Comparison of ENCODE assay signal across 8 cellular contexts in genomic region chr14:102510616-102511520, GRCh38. TPM values are rescaled to one million over a fixed set of nuclear protein-coding genes. Genes with fewer than 3 reads are reported as not detected.
A peak's percentile ranks its signal among the peaks of the same experiment; 100 is the strongest.
DNase-seq lines count a peak whose midpoint lies in the region; ATAC-seq, FAIRE-seq and TF ChIP-seq lines count a peak whose summit lies in the region.

No MANE protein-coding gene starts in this region.

- H3K9me3 Mint-ChIP-seq in GM23338, result no peaks in the 10 kb centered on the region
- H3K9me3 Mint-ChIP-seq in neural crest cell, result no peaks in the 10 kb centered on the region

- no peaks in the 10 kb centered on the region for H3K36me3 ChIP-seq in GM23338 (ENCODE audit: insufficient read depth)

- H3K27me3 Mint-ChIP-seq in GM23338 (ENCODE audit: insufficient read depth, low read depth, poor library complexity) (peaks cover 17% of the 10 kb centered on the region), neural crest cell (ENCODE audit: low read depth) (no peaks in the 10 kb centered on the region)

- no peak for TF ChIP-seq POLR2A in GM12892 (IDR thresholded peaks at IDR 0.05; ENCODE audit: low read depth, low read length)

- H3K4me1 ChIP-seq in GM23338 (ENCODE audit: insufficient read depth), result no peaks in the 10 kb centered on the region; the same call in 1 of the 2 replicates

- H3K27ac ChIP-seq in GM23338 (ENCODE audit: low read depth) (no peak overlapping the region; the same call in 1 of the 2 replicates), RWPE1 (peak overlapping the region; percentile 100)

- no peak overlapping the region for H3K27ac Mint-ChIP-seq in GM23338
- H3K27ac Mint-ChIP-seq in neural crest cell (ENCODE audit: unreplicated experiment), result peak overlapping the region; percentile 57

- H3K79me2 ChIP-seq in GM23338 (replicated peaks; ENCODE audit: insufficient read depth), result no peaks in the 10 kb centered on the region

- H3K36me3 Mint-ChIP-seq in GM23338 (ENCODE audit: low read depth) (peaks cover 3% of the 10 kb centered on the region; the same call in 1 of the 3 replicates), neural crest cell (ENCODE audit: low read depth) (peaks cover 3% of the 10 kb centered on the region)

- H3K4me1 Mint-ChIP-seq in GM23338 (peaks cover 17% of the 10 kb centered on the region), neural crest cell (peaks cover 36% of the 10 kb centered on the region)

- H3F3A ChIP-seq in GM23338 (replicated peaks; ENCODE audit: low read depth), result peaks cover 11% of the 10 kb centered on the region

- POLR2A ChIA-PET in RWPE1 (lab: Yijun Ruan, JAX; ENCODE audit: low non-redundant PET), result interaction anchor here (0.6 kb wide), 2 partner anchors 83 to 119 kb away, joined by 3 to 4 read pairs; no protein-coding TSS in a partner anchor

- TF ChIP-seq CTCF in GM23338 (conservative IDR thresholded peaks at IDR 0.05; ENCODE audit: low read depth in 2 of 2) (no peak), RWPE1 (conservative IDR thresholded peaks at IDR 0.05; ENCODE audit: low read depth) (no peak), neural crest cell (conservative IDR thresholded peaks at IDR 0.05) (no peak)

- peak overlapping the region; percentile 81 for H3K4me3 ChIP-seq in GM23338

- H3K4me2 ChIP-seq in GM23338, result peak overlapping the region; percentile 83

- peak overlapping the region; percentile 95 for H2AFZ ChIP-seq in GM23338

- no peaks in the 10 kb centered on the region for H3K9me2 ChIP-seq in GM23338 (ENCODE audit: insufficient read depth)

- H3K4me3 Mint-ChIP-seq in GM23338 (peak overlapping the region; percentile 89), neural crest cell (peak overlapping the region; percentile 87)

- peaks cover 11% of the 10 kb centered on the region; the same call in 1 of the 2 replicates for H3K27me3 ChIP-seq in GM23338 (ENCODE audit: insufficient read depth)

- H4K20me1 ChIP-seq in GM23338 (replicated peaks; ENCODE audit: insufficient read depth), result no peaks in the 10 kb centered on the region

- DNase-seq in GM23338 (ENCODE audit: low spot score) (peak; percentile 94), RWPE1 (ENCODE audit: low spot score) (no peak), neural crest cell (ENCODE audit: low read depth, low spot score) (peak; percentile 59), cortex of kidney (lab: John Stamatoyannopoulos, UW) (no peak), NCI-H345 treated with DMSO at 0.1 percent for 48 hours (lab: John Stamatoyannopoulos, UW; ENCODE audit: unreplicated experiment) (no peak), GM12892 (ENCODE audit: insufficient read length) (no peak)
- peak; percentile 11 for DNase-seq in effector CD8-positive, alpha-beta T cell (lab: John Stamatoyannopoulos, UW)
- DNase-seq in activated CD4-positive, CD25-positive, alpha-beta regulatory T cell treated with anti-CD3 and anti-CD28 coated beads, Interleukin-2, amount 50 U/mL, for 72 hours, result no peak

- peak; percentile 83 for ATAC-seq in GM23338

- CTCF ChIA-PET in RWPE1 (lab: Yijun Ruan, JAX), result interaction anchor here (0.5 to 1.0 kb wide), 2 partner anchors 73 to 83 kb away, joined by 3 to 5 read pairs; no protein-coding TSS in a partner anchor

- FAIRE-seq in GM12892 (lab: Jason Lieb, UNC), result no peak

TF ChIP-seq in GM23338, 12 proteins besides CTCF, POLR2A, EP300 and RAD21:
- TF ChIP-seq ZNF114 (CRISPR knock-in tag; IDR thresholded peaks at IDR 0.05) (no peak), POLR2AphosphoS5 (IDR thresholded peaks at IDR 0.05; ENCODE audit: low read depth) (peak; percentile 70)

RNA-seq across cellular contexts. Expression of gene ANKRD9, which starts 1.3 kb away (rescaled TPM):
- 73.0 and 95.9 TPM in 2 replicates for total RNA-seq in GM23338 (2014; rRNA removed; shearing (Covaris generic))
- polyA plus RNA-seq in GM23338 (2016; fragmentation: Nextera tagmentation; extraction: Ambion mirVana), result 17.3 and 20.4 TPM in 2 replicates
- 33.2 and 40.0 TPM in 2 replicates for total RNA-seq in neural crest cell
- 3.3 TPM for polyA plus RNA-seq in GM12892 (2012; ENCODE audit: missing spikeins)

Comparison
In these comparisons a context has a peak if more than half of its experiments do, and no peak if none do; other contexts are left out.
1. DNase-seq: peak in GM23338 (single experiment), effector CD8-positive, alpha-beta T cell (single experiment) and neural crest cell (single experiment); none in RWPE1 (single experiment), cortex of kidney (single experiment), activated CD4-positive, CD25-positive, alpha-beta regulatory T cell treated with anti-CD3 and anti-CD28 coated beads, Interleukin-2, amount 50 U/mL, for 72 hours (single experiment), NCI-H345 treated with DMSO at 0.1 percent for 48 hours (single experiment) and GM12892 (single experiment).